ENCODE assay signal across 17 cellular contexts in genomic region chr12:104749555-104749954, GRCh38.
DNase-seq lines count a peak whose midpoint lies in the region; ATAC-seq, FAIRE-seq and TF ChIP-seq lines count a peak whose summit lies in the region.
"Had no signal": no experiment of that assay in that cellular context is flagged by ENCODE, and none has a peak within 500 bp of the region (broad histone marks: within the 10 kb centered on the region; RNA-seq: fewer than 3 reads in every experiment).

No MANE protein-coding gene starts in this region.

- H3K4me1 ChIP-seq in left ventricle myocardium inferior (peaks cover 18% of the 10 kb centered on the region), OCI-LY3 (ENCODE audit: low read length) (peaks cover 60% of the 10 kb centered on the region), vagina (no peaks in the 10 kb centered on the region)

- no peak for FAIRE-seq in GM12891 (lab: Jason Lieb, UNC)
- FAIRE-seq: bronchial epithelial cell, D721Med had no signal

- H3K9me3 ChIP-seq in left ventricle myocardium inferior (replicated peaks) (no peaks in the 10 kb centered on the region), OCI-LY3 (ENCODE audit: insufficient read depth, low read length) (no peaks in the 10 kb centered on the region), vagina (no peaks in the 10 kb centered on the region)
- H3K9me3 ChIP-seq: ovary had no signal

- no peak for ATAC-seq in Right ventricle myocardium superior (ENCODE audit: poor library complexity)
- no peak for ATAC-seq in Right ventricle myocardium inferior
- ATAC-seq: activated naive CD4-positive, alpha-beta T cell treated with anti-CD3 and anti-CD28 coated beads, Interleukin-2, amount 50 U/mL, for 72 hours; stimulated activated naive CD8-positive, alpha-beta T cell treated with anti-CD3 and anti-CD28 coated beads, Interleukin-15, Interleukin-2, amounts not matched to agents 100 U/mL and 50 U/mL, for 24 hours had no signal

- no peaks in the 10 kb centered on the region for H4K20me1 ChIP-seq in OCI-LY3 (ENCODE audit: insufficient read depth, low read length)

- TF ChIP-seq POLR2A in vagina (IDR thresholded peaks at IDR 0.05) (no peak), GM12891 (IDR thresholded peaks at IDR 0.05; ENCODE audit: low read depth, low read length) (no peak)

- no peaks in the 10 kb centered on the region for H3K36me3 ChIP-seq in left ventricle myocardium inferior
- H3K36me3 ChIP-seq in OCI-LY3 (replicated peaks; ENCODE audit: low read depth, low read length), result no peaks in the 10 kb centered on the region
- H3K36me3 ChIP-seq in vagina, result no peaks in the 10 kb centered on the region
- H3K36me3 ChIP-seq: ovary had no signal

- H3K4me3 ChIP-seq in left ventricle myocardium inferior (no peak overlapping the region), OCI-LY3 (ENCODE audit: low read length) (no peak overlapping the region; the same call in 1 of the 2 replicates), vagina (no peak overlapping the region)
- H3K4me3 ChIP-seq: ovary, smooth muscle cell had no signal

- H3K9ac ChIP-seq in OCI-LY3 (ENCODE audit: low read length), result no peak overlapping the region

- no peaks in the 10 kb centered on the region for H3K79me2 ChIP-seq in OCI-LY3 (ENCODE audit: low read length)

- H3K4me2 ChIP-seq in OCI-LY3 (ENCODE audit: low read length), result peak overlapping the region; percentile 27
- H3K4me2 ChIP-seq: smooth muscle cell had no signal

- H3K27ac ChIP-seq in left ventricle myocardium inferior (replicated peaks) (peak overlapping the region; percentile 12), OCI-LY3 (ENCODE audit: low read length) (peak overlapping the region; percentile 2; the same call in 1 of the 2 replicates), vagina (no peak overlapping the region)
- H3K27ac ChIP-seq: ovary had no signal

- DNase-seq in left ventricle myocardium inferior (no peak), Right ventricle myocardium superior (no peak), islet precursor cell (peak; percentile 43), vagina (ENCODE audit: extremely low spot score in 2 of 2) (peak; percentile 34 to 49), GM12891 (ENCODE audit: insufficient read length, low spot score) (no peak), hepatic stellate cell (ENCODE audit: low spot score) (no peak), Right ventricle myocardium inferior (ENCODE audit: missing footprints) (no peak)
- DNase-seq: ACHN; NCI-H2081; ovary; stimulated activated naive CD8-positive, alpha-beta T cell treated with anti-CD3 and anti-CD28 coated beads, Interleukin-15, Interleukin-2, amounts not matched to agents 100 U/mL and 50 U/mL, for 24 hours; T-helper 2 cell had no signal

- intact Hi-C loops in left ventricle myocardium inferior (cut with micrococcal nuclease) (no loop called here), Right ventricle myocardium superior (cut with DNase I) (no loop called here), vagina (cut with DNase I) (no loop called here), Right ventricle myocardium inferior (cut with DNase I) (loop anchor here (2.0 to 10.0 kb wide), 2 partner anchors 77 to 105 kb away; no protein-coding TSS in a partner anchor)

- H3K27me3 ChIP-seq in left ventricle myocardium inferior (ENCODE audit: low read depth), result no peaks in the 10 kb centered on the region
- H3K27me3 ChIP-seq in OCI-LY3 (ENCODE audit: low read depth, low read length), result peaks cover 7% of the 10 kb centered on the region; the same call in 1 of the 2 replicates
- H3K27me3 ChIP-seq in vagina, result no peaks in the 10 kb centered on the region
- H3K27me3 ChIP-seq: ovary had no signal

- H2AFZ ChIP-seq in OCI-LY3 (ENCODE audit: low read depth, low read length), result no peak overlapping the region

- TF ChIP-seq CTCF in left ventricle myocardium inferior (IDR thresholded peaks at IDR 0.05; ENCODE audit: borderline replicate concordance) (no peak), OCI-LY3 (IDR thresholded peaks at IDR 0.05; ENCODE audit: low read depth, low read length) (no peak), vagina (IDR thresholded peaks at IDR 0.05) (no peak)

TF ChIP-seq in GM12891, 5 proteins besides CTCF, POLR2A, EP300 and RAD21:
- TF ChIP-seq POU2F2 (IDR thresholded peaks at IDR 0.05; ENCODE audit: low read depth, low read length) (no peak), POLR2AphosphoS5 (IDR thresholded peaks at IDR 0.05; ENCODE audit: low read depth, low read length) (no peak), PAX5 (IDR thresholded peaks at IDR 0.05; ENCODE audit: insufficient read depth, low read length, severe bottlenecking) (no peak), SPI1 (IDR thresholded peaks at IDR 0.05; ENCODE audit: low read depth, low read length) (no peak), TAF1 (IDR thresholded peaks at IDR 0.05; ENCODE audit: low read depth, low read length) (no peak)

Comparison
In these comparisons a context has a peak if more than half of its experiments do, and no peak if none do; other contexts are left out.
1. DNase-seq: peak in islet precursor cell (single experiment) and vagina (2 of 2); none in left ventricle myocardium inferior (single experiment), Right ventricle myocardium superior (single experiment), GM12891 (single experiment), hepatic stellate cell (single experiment) and Right ventricle myocardium inferior (single experiment).